ENCODE assay signal across 27 cellular contexts in the genomic region with DNA sequence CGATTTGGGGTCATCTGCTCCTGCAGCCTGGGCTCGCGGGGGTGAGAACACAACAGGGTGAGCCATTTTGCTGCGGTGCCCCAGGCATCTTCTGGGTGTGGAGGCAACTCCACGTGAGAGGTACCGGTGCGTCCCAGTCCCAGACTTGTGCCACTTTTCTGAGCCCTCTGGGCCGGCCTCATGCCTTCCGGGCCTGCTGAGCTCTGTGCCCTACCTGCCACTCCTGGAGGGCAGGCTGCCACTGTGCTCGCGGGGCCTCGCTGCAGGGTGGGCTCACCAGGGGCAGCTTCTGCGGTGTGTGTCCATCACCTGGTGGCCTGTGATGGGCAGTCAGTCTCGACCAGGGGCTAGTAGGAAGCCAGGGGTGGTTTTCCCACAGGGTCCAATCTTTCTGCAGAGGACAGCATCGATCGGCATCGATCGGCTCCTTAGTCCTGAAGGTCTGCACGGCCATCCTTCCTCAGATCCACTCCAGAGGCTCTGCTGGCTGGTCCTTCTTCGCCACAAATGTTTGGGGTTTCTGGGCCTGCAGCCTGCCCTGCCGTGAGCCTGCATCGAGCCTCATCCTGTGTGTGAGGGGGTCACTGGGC. TPM values are rescaled to one million over a fixed set of nuclear protein-coding genes. Genes with fewer than 3 reads are reported as not detected.
"Had no signal": no experiment of that assay in that cellular context is flagged by ENCODE, and none has a peak within 500 bp of the region (broad histone marks: within the 10 kb centered on the region; RNA-seq: fewer than 3 reads in every experiment).

No MANE protein-coding gene starts in this region.

- DNase-seq: cerebellar nuclear complex; colonic mucosa; cortex of kidney; effector CD8-positive, alpha-beta T cell; effector memory CD8-positive, alpha-beta T cell; endodermal cell; erythroblast; esophagus squamous epithelium; foreskin fibroblast; foreskin melanocyte; gastrocnemius medialis; glutamatergic neuron; left colon; lower lobe of right lung; mesenchymal stem cell; mucosa of descending colon had no signal

- H3K4me3 ChIP-seq: colonic mucosa, esophagus squamous epithelium, gastrocnemius medialis, heart right ventricle, lower lobe of right lung, mucosa of descending colon had no signal

- H3K9me3 ChIP-seq: colonic mucosa, esophagus squamous epithelium, gastrocnemius medialis, heart right ventricle, lower lobe of right lung, mucosa of descending colon had no signal

- H3K9me3 Mint-ChIP-seq: dendritic cell treated with granulocyte-macrophage colony-stimulating factor and Interleukin-4, amounts not matched to agents 40 ng/mL and 50 ng/mL, for 4 days; effector memory CD8-positive, alpha-beta T cell; endodermal cell; mesothelial cell of epicardium had no signal

- H3K4me3 Mint-ChIP-seq: dendritic cell treated with granulocyte-macrophage colony-stimulating factor and Interleukin-4, amounts not matched to agents 40 ng/mL and 50 ng/mL, for 4 days; effector memory CD8-positive, alpha-beta T cell; endodermal cell; mesothelial cell of epicardium had no signal

- ATAC-seq: effector memory CD8-positive, alpha-beta T cell; esophagus mucosa; gastrocnemius medialis; left colon; left lobe of liver; lower lobe of right lung; mucosa of descending colon had no signal

- H3K4me1 Mint-ChIP-seq: endodermal cell, mesothelial cell of epicardium had no signal

- H3K4me1 ChIP-seq: colonic mucosa, esophagus squamous epithelium, gastrocnemius medialis, lower lobe of right lung had no signal

- H3K27ac ChIP-seq: colonic mucosa, epithelial cell of prostate, esophagus squamous epithelium, gastrocnemius medialis, lower lobe of right lung had no signal

- H3K36me3 ChIP-seq: colonic mucosa, esophagus squamous epithelium, gastrocnemius medialis, heart right ventricle, lower lobe of right lung had no signal

- H3K27ac Mint-ChIP-seq: dendritic cell treated with granulocyte-macrophage colony-stimulating factor and Interleukin-4, amounts not matched to agents 40 ng/mL and 50 ng/mL, for 4 days; effector memory CD8-positive, alpha-beta T cell; endodermal cell; mesothelial cell of epicardium had no signal

- H3K36me3 Mint-ChIP-seq: mesothelial cell of epicardium had no signal

RNA-seq across cellular contexts. Expression of a gene that starts 22.6 kb away (rescaled TPM):
- total RNA-seq: chondrocyte, colonic mucosa, dermis microvascular lymphatic vessel endothelial cell, glomerular endothelial cell, left colon, left lobe of liver, lower lobe of right lung, lung microvascular endothelial cell, mesenteric fat pad, mesothelial cell of epicardium, mucosa of descending colon had no signal
